7 cellular contexts compared by ENCODE assay signal in the genomic region with DNA sequence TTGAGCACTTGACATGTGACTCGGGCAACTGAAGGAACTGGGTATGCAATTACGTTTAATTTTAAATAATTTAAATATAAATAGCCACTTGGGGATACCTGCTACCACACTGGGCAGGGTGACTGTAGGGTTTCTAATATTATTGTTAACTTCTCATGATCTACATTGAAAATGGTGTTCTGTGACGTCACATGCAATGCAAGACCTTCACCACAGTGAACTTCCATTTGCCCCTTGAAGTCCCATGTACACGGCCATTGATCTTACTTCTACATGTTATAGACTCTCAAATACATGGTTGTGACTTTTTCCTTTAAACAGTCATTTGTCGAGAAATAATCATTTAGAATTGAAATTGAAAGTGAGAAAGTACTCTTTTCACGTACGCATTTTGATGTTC.
"Had no signal": no experiment of that assay in that cellular context is flagged by ENCODE, and none has a peak within 500 bp of the region (broad histone marks: within the 10 kb centered on the region; RNA-seq: fewer than 3 reads in every experiment).

No MANE protein-coding gene starts in this region.

- H3K27ac Mint-ChIP-seq: IgD-negative memory B cell had no signal

- H3K4me2 ChIP-seq: KMS-11 had no signal

- H3K27me3 Mint-ChIP-seq: IgD-negative memory B cell had no signal

- ATAC-seq: K562 had no signal

- H3K4me3 ChIP-seq: K562 had no signal

- H3K4me3 Mint-ChIP-seq: IgD-negative memory B cell had no signal

- H3K27ac ChIP-seq: HL-60, KMS-11 had no signal

- H3K9ac ChIP-seq: KMS-11 had no signal

- FAIRE-seq: HTR-8/SVneo, K562 had no signal

- DNase-seq: KBM-7, KG1 had no signal
